In the genomic region with DNA sequence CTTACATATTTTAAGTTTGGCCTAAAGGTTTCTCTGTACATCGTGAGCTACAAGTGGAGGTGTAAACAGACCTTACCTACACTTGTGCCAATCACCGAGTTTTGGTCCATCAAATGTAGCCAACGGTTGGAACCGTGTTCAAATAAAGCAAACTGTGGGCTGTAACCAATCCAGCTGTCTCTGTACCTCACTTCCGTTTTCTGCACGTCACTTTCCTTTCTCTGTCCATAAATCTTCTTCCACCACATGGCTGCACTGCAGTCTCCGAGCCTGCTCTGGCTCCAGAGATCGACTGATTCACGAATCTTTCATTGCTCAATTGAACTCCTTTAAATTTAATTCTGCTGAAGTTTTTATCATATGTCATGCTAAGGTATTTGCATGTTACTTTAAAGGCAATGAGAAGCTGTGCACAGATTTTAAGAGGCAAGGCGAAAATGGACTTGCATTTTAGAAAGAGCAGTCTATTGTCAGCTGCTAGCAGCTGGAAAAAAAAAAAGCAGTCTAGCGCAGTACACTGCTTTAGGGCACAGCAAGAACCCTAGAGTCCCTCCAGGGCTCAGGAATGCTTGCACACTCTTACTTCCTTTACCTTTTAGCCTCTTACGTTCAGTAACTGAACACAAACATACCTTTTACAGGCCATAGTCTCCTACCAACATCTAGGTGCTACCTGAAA, we compare ENCODE assay signal across 9 cellular contexts. TPM values are rescaled to one million over a fixed set of nuclear protein-coding genes. Genes with fewer than 3 reads are reported as not detected.
DNase-seq lines count a peak whose midpoint lies in the region; ATAC-seq, FAIRE-seq and TF ChIP-seq lines count a peak whose summit lies in the region.
"Had no signal": no experiment of that assay in that cellular context is flagged by ENCODE, and none has a peak within 500 bp of the region (broad histone marks: within the 10 kb centered on the region; RNA-seq: fewer than 3 reads in every experiment).

No MANE protein-coding gene starts in this region.

- H2BK5ac ChIP-seq in H9 (ENCODE audit: insufficient read length, low read length) = no peak overlapping the region

- H3K4me2 ChIP-seq in H9 (ENCODE audit: insufficient read depth, insufficient read length, low read length) = no peak overlapping the region

- no peak overlapping the region for H3K18ac ChIP-seq in H9 (ENCODE audit: insufficient read length, low read depth, low read length)

- FAIRE-seq in pancreas (lab: Jason Lieb, UNC) = no peak

- H3K79me1 ChIP-seq in H9 (ENCODE audit: insufficient read depth, low read depth, low read length, poor library complexity, severe bottlenecking) = no peaks in the 10 kb centered on the region

- no peak overlapping the region for H2BK20ac ChIP-seq in H9 (ENCODE audit: low read depth, low read length, poor library complexity, severe bottlenecking)

- H3K14ac ChIP-seq in H9 (ENCODE audit: insufficient read depth, low read length) = no peak overlapping the region

- H3K27ac ChIP-seq in H9 (ENCODE audit: insufficient read length, low read depth, low read length) (no peak overlapping the region), pancreas (no peak overlapping the region)
- H3K27ac ChIP-seq: SK-N-MC had no signal

- H3K9ac ChIP-seq in H9 (ENCODE audit: extremely low read depth, insufficient read length, low read length) = no peak overlapping the region

- no peaks in the 10 kb centered on the region for H3K23me2 ChIP-seq in H9 (ENCODE audit: insufficient read length, low read depth, low read length, poor library complexity, severe bottlenecking)

- H3K27ac Mint-ChIP-seq in H9 = peak overlapping the region in 2 of 3 experiments; percentile 11 to 21; a peak in 3 of 7 replicates
- peak overlapping the region; percentile 87 for H3K27ac Mint-ChIP-seq in T-helper 1 cell treated with Interleukin-12 subunit alpha and Interleukin-12 subunit beta and Interleukin-4 antibody, amounts not matched to agents 30 μg/mL and 1 μg/mL, for 36 hours

- H3K4me1 Mint-ChIP-seq in H9 = peaks cover 38 to 42% of the 10 kb centered on the region in 2 experiments
- H3K4me1 Mint-ChIP-seq in T-helper 1 cell treated with Interleukin-12 subunit alpha and Interleukin-12 subunit beta and Interleukin-4 antibody, amounts not matched to agents 30 μg/mL and 1 μg/mL, for 36 hours (ENCODE audit: low read depth) = peaks cover 41% of the 10 kb centered on the region

- no CpG with 5 or more reads among the region's 12 CpGs for WGBS in H9 (ENCODE audit: extremely low coverage, insufficient read length, low lambda C conversion rate)
- 68 to 78% methylated on average over 12 of the region's 12 CpGs for WGBS in pancreas, 2 donors

- no peak overlapping the region for H4K5ac ChIP-seq in H9 (ENCODE audit: insufficient read length, low read depth, low read length)

- TF ChIP-seq CTCF in H9 (conservative IDR thresholded peaks at IDR 0.05) = no peak
- TF ChIP-seq CTCF in fibroblast of villous mesenchyme (IDR thresholded peaks at IDR 0.05; ENCODE audit: insufficient read depth, low read depth, low read length) = no peak
- TF ChIP-seq CTCF in pancreas (IDR thresholded peaks at IDR 0.05) = no peak

- 0 out of 2 replicates have a peak, but pooled peaks cover 1% of the 10 kb centered on the region for H3K79me2 ChIP-seq in H9 (ENCODE audit: insufficient read depth, low read length)

- H2AFZ ChIP-seq in H9 (ENCODE audit: low read length) = no peak overlapping the region

- H2BK120ac ChIP-seq in H9 (ENCODE audit: low read depth, low read length, poor library complexity, severe bottlenecking) = no peak overlapping the region

- no peaks in the 10 kb centered on the region for H4K20me1 ChIP-seq in H9 (ENCODE audit: control insufficient read depth, insufficient read depth, insufficient read length)

- H2AK5ac ChIP-seq in H9 (ENCODE audit: insufficient read length, low read length) = no peak overlapping the region

- in situ Hi-C loops in KBM-7 (cut with MboI; ENCODE audit: low pct_unique_long_range_greater_than_20kb, low sequenced_read_pairs) = loop anchor here (25.0 kb wide), 1 partner anchor 118 kb away; the partner anchor contains the start of gene SNAPC3

- peaks cover 13 to 17% (median 16%) of the 10 kb centered on the region in 3 experiments for H3K36me3 Mint-ChIP-seq in H9 (ENCODE audit: insufficient read depth in 1 of 3, low read depth in 3 of 3)
- peaks cover 36% of the 10 kb centered on the region for H3K36me3 Mint-ChIP-seq in T-helper 1 cell treated with Interleukin-12 subunit alpha and Interleukin-12 subunit beta and Interleukin-4 antibody, amounts not matched to agents 30 μg/mL and 1 μg/mL, for 36 hours (ENCODE audit: low read depth)

- H2BK12ac ChIP-seq in H9 (ENCODE audit: insufficient read length, low read depth, low read length) = no peak overlapping the region

- no peaks in the 10 kb centered on the region for H3K36me3 ChIP-seq in pancreas

- H3K27me3 Mint-ChIP-seq in H9 (ENCODE audit: low read depth) = no peaks in the 10 kb centered on the region
- H3K27me3 Mint-ChIP-seq in T-helper 1 cell treated with Interleukin-12 subunit alpha and Interleukin-12 subunit beta and Interleukin-4 antibody, amounts not matched to agents 30 μg/mL and 1 μg/mL, for 36 hours (ENCODE audit: low read depth) = no peaks in the 10 kb centered on the region

- H3K56ac ChIP-seq in H9 (ENCODE audit: insufficient read length, low read depth, low read length) = no peak overlapping the region

- no peak overlapping the region for H3K4me3 Mint-ChIP-seq in H9
- H3K4me3 Mint-ChIP-seq in T-helper 1 cell treated with Interleukin-12 subunit alpha and Interleukin-12 subunit beta and Interleukin-4 antibody, amounts not matched to agents 30 μg/mL and 1 μg/mL, for 36 hours = peak overlapping the region; percentile 56

- H3K4me3 ChIP-seq in fibroblast of villous mesenchyme (ENCODE audit: low read depth, low read length) (no peak overlapping the region), pancreas (no peak overlapping the region)
- H3K4me3 ChIP-seq: SK-N-MC had no signal

- H3T11ph ChIP-seq in H9 (ENCODE audit: low read length) = no peak overlapping the region

- H4K91ac ChIP-seq in H9 (ENCODE audit: insufficient read length, low read depth, low read length) = no peak overlapping the region

- ATAC-seq in sciatic nerve (peak; percentile 9), HG02623 (IDR thresholded peaks at IDR 0.05; ENCODE audit: unreplicated experiment) (no peak), pancreas (no peak)

- DNase-seq in H9 (no peak), fibroblast of villous mesenchyme (ENCODE audit: low read depth) (peak; percentile 52), sciatic nerve (ENCODE audit: low spot score) (no peak), DMS153 treated with DMSO at 0.1 percent for 48 hours (lab: John Stamatoyannopoulos, UW; ENCODE audit: unreplicated experiment) (no peak), KBM-7 (no peak), pancreas (no peak)

- H3K27me3 ChIP-seq in H9 (ENCODE audit: insufficient read depth, low read length) = no peaks in the 10 kb centered on the region
- no peaks in the 10 kb centered on the region for H3K27me3 ChIP-seq in pancreas

- H3K9me3 Mint-ChIP-seq in H9 = peaks cover 8% of the 10 kb centered on the region in 2 experiments
- peaks cover 3% of the 10 kb centered on the region for H3K9me3 Mint-ChIP-seq in T-helper 1 cell treated with Interleukin-12 subunit alpha and Interleukin-12 subunit beta and Interleukin-4 antibody, amounts not matched to agents 30 μg/mL and 1 μg/mL, for 36 hours

- H3K4ac ChIP-seq in H9 (ENCODE audit: low read depth, low read length) = no peak overlapping the region

- no peak overlapping the region for H3K23ac ChIP-seq in H9 (ENCODE audit: insufficient read length, low read depth, low read length)

- intact Hi-C loops in sciatic nerve (cut with DNase I) = no loop called here
- intact Hi-C loops in pancreas (cut with DNase I) = no loop called here

- no peak overlapping the region for H2BK15ac ChIP-seq in H9 (ENCODE audit: low read depth, low read length)

- H3K9me3 ChIP-seq in H9 (ENCODE audit: control insufficient read depth, low read depth, low read length) (no peaks in the 10 kb centered on the region), pancreas (no peaks in the 10 kb centered on the region)

- H3K4me1 ChIP-seq in H9 (ENCODE audit: insufficient read depth, low read length) = peaks cover 11% of the 10 kb centered on the region; the same call in 1 of the 2 replicates
- peaks cover 5 to 17% (median 6%) of the 10 kb centered on the region in 3 donors for H3K4me1 ChIP-seq in pancreas

- no peak overlapping the region for H4K8ac ChIP-seq in H9 (replicated peaks; ENCODE audit: insufficient read length, low read depth, low read length)

RNA-seq across cellular contexts. Expression of gene TTC39B, which starts 13.2 kb away (rescaled TPM):
- total RNA-seq in H9 (2021) (8.1 and 8.2 TPM in 2 replicates), fibroblast of villous mesenchyme (13.5 and 16.0 TPM in 2 replicates), sciatic nerve (17.7 TPM), pancreas (10 to 100 TPM in 2 of 6 donors, 1 to 10 TPM in 4; 3.7 to 12.1 (median 6.1) TPM)
- polyA plus RNA-seq in pancreas = 1 to 10 TPM; 1.5 to 2.2 TPM
